ENCODE assay signal across 9 cellular contexts in the genomic region with DNA sequence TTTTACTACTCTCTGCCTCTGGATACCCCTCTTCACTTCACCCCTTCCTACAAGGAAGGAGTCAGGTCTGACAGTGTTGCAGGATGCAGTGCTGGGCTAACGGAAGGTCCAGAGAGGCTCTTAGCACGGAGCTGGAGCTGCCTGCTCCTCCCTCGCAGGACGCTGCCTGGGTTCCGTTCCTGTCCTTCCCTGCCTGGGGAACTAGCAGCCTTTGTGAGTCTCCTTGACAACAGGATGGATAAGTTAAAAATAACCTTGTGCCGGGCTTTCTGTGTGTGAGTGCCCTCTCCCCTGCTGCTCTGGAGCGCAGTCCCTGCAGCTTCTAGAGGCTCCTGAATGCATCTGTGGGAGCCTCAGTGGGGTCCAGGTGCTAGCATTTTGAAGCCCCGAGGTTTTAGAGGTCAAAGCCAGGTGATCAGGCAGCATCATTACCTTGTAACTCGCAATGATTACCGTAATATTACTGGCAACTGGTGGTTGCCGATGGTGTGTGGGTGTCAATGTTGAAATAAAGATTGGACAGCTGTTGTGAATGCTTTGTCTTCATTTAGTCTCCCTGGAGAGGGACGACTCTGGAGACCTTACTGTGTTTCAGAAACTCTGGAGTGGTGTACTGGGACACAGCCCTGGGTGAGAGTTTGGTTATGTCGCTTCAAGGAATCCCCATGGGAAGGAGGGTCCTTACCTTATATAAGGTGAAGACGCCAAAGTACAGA. TPM values are rescaled to one million over a fixed set of nuclear protein-coding genes. Genes with fewer than 3 reads are reported as not detected.
A peak's percentile ranks its signal among the peaks of the same experiment; 100 is the strongest.
DNase-seq lines count a peak whose midpoint lies in the region; ATAC-seq and TF ChIP-seq lines count a peak whose summit lies in the region.
"Had no signal": no experiment of that assay in that cellular context is flagged by ENCODE, and none has a peak within 500 bp of the region (broad histone marks: within the 10 kb centered on the region; RNA-seq: fewer than 3 reads in every experiment).

No MANE protein-coding gene starts in this region.

- no peak for TF ChIP-seq EP300 in stomach (IDR thresholded peaks at IDR 0.05)

- no peak overlapping the region for H3K9ac ChIP-seq in GM23248

- H3K9me3 ChIP-seq in body of pancreas (no peaks in the 10 kb centered on the region), stomach (no peaks in the 10 kb centered on the region), GM23248 (ENCODE audit: low read depth) (no peaks in the 10 kb centered on the region)

- intact Hi-C loops in body of pancreas (cut with DNase I) (no loop called here), stomach (cut with DNase I; ENCODE audit: low total_unique reads) (no loop called here)

- H3F3A ChIP-seq in GM23248 (ENCODE audit: insufficient read depth) = no peaks in the 10 kb centered on the region

- no peaks in the 10 kb centered on the region for H4K20me1 ChIP-seq in GM23248 (ENCODE audit: insufficient read depth)

- TF ChIP-seq POLR2A in body of pancreas (IDR thresholded peaks at IDR 0.05) (no peak), stomach (IDR thresholded peaks at IDR 0.05) (no peak)

- H2AFZ ChIP-seq in GM23248 = no peak overlapping the region

- no peak overlapping the region for H3K4me2 ChIP-seq in GM23248 (ENCODE audit: unreplicated experiment)

- no peaks in the 10 kb centered on the region for H3K27me3 ChIP-seq in body of pancreas
- no peaks in the 10 kb centered on the region for H3K27me3 ChIP-seq in layer of hippocampus (ENCODE audit: control insufficient read depth, insufficient read depth, low read length)
- no peaks in the 10 kb centered on the region for H3K27me3 ChIP-seq in stomach
- no peaks in the 10 kb centered on the region for H3K27me3 ChIP-seq in GM23248 (replicated peaks; ENCODE audit: insufficient read depth)

- no peak for TF ChIP-seq CTCF in body of pancreas (IDR thresholded peaks at IDR 0.05)
- no peak for TF ChIP-seq CTCF in stomach (IDR thresholded peaks at IDR 0.05)

- no peaks in the 10 kb centered on the region for H3K9me2 ChIP-seq in GM23248 (ENCODE audit: insufficient read depth)

- H3K79me2 ChIP-seq in GM23248 (ENCODE audit: insufficient read depth) = peaks cover 49% of the 10 kb centered on the region

- H3K27ac ChIP-seq in body of pancreas (no peak overlapping the region), layer of hippocampus (ENCODE audit: low read depth, low read length) (peak overlapping the region; percentile 44), stomach (peak overlapping the region in 4 of 5 donors; percentile 12 to 66 (median 35)), GM23248 (no peak overlapping the region)

- in situ Hi-C loops in GM23248 (cut with MboI) = no loop called here

- WGBS in body of pancreas, 2 donors = 75 to 80% methylated on average over 13 to 14 of the region's 14 CpGs
- WGBS in stomach, 5 donors = 61 to 81% (median 77%) methylated on average over 14 of the region's 14 CpGs
- WGBS in GM23248 (ENCODE audit: low coverage in 1 of 2, low lambda C conversion rate in 2 of 2, missing lambda C conversion rate in 2 of 2), 2 experiments = 87% methylated on average over 14 of the region's 14 CpGs

- ATAC-seq in body of pancreas = peak; percentile 41
- ATAC-seq in GM21576 (IDR thresholded peaks at IDR 0.05; ENCODE audit: unreplicated experiment) = no peak

- H3K4me3 ChIP-seq in body of pancreas = no peak overlapping the region
- no peak overlapping the region for H3K4me3 ChIP-seq in stomach
- H3K4me3 ChIP-seq in GM23248 = no peak overlapping the region

- H3K4me1 ChIP-seq in body of pancreas = peaks cover 6% of the 10 kb centered on the region
- H3K4me1 ChIP-seq in stomach = peaks cover 12 to 77% (median 54%) of the 10 kb centered on the region in 4 donors
- peaks cover 10% of the 10 kb centered on the region; the same call in 1 of the 2 replicates for H3K4me1 ChIP-seq in GM23248 (ENCODE audit: insufficient read depth)

- peak; percentile 20 for DNase-seq in NCI-H1694 (lab: John Stamatoyannopoulos, UW)
- peak in 2 of 4 donors; percentile 23 to 30 for DNase-seq in body of pancreas
- DNase-seq in stomach = no peak
- no peak for DNase-seq in SKM-1 treated with dmso at 0.1 percent for 144 hours (lab: John Stamatoyannopoulos, UW; ENCODE audit: unreplicated experiment)
- DNase-seq in GM23248 = no peak
- DNase-seq: RPMI8226; stimulated activated naive CD4-positive, alpha-beta T cell treated with Interleukin-2 at 50 U/mL for 16 hours had no signal

- H3K36me3 ChIP-seq in body of pancreas (replicated peaks in 1 of 2; ENCODE audit: insufficient read depth in 1 of 2, low read depth in 2 of 2) (no peaks in the 10 kb centered on the region), stomach (peaks cover 13 to 30% (median 27%) of the 10 kb centered on the region in 4 donors), GM23248 (ENCODE audit: low read depth) (no peaks in the 10 kb centered on the region)

RNA-seq across cellular contexts. Expression of a gene that starts 44.4 kb away (rescaled TPM):
- total RNA-seq in body of pancreas = 10 to 100 TPM; 10.2 to 13.5 TPM
- total RNA-seq in stomach = 10 to 100 TPM; 11.3 to 88.1 (median 47.9) TPM
- polyA plus RNA-seq in stomach = 1 to 10 TPM; 2.1 to 8.0 (median 5.4) TPM
- total RNA-seq in GM23248 (2014; rRNA removed; shearing (Covaris generic)) = 31.6 and 37.1 TPM in 2 replicates
- 29.4 and 32.1 TPM in 2 replicates for polyA plus RNA-seq in GM23248 (2016; fragmentation: Nextera tagmentation; extraction: Ambion mirVana)

RNA-seq across cellular contexts. Expression of a gene that starts 51.5 kb away (rescaled TPM):
- total RNA-seq in body of pancreas = 10 to 100 TPM; 22.8 to 32.0 TPM
- 10 to 100 TPM in 3 of 5 donors, 1 to 10 TPM in 1, under 1 TPM in 1; 0.87 to 77.5 (median 21.4) TPM for total RNA-seq in stomach
- 10 to 100 TPM; 77.9 to 82.3 (median 78.2) TPM for polyA plus RNA-seq in stomach
- total RNA-seq in GM23248 (2014; rRNA removed; shearing (Covaris generic)) = 116 and 117 TPM in 2 replicates
- 84.8 and 88.1 TPM in 2 replicates for polyA plus RNA-seq in GM23248 (2016; fragmentation: Nextera tagmentation; extraction: Ambion mirVana)

RNA-seq across cellular contexts. Expression of a gene that starts 58.4 kb away (rescaled TPM):
- total RNA-seq in body of pancreas (10 to 100 TPM; 24.7 to 48.0 TPM), stomach (100 to 1,000 TPM in 1 of 5 donors, 10 to 100 TPM in 4; 30.9 to 100 (median 46.7) TPM)
- polyA plus RNA-seq in stomach (100 to 1,000 TPM in 2 of 3 donors, 10 to 100 TPM in 1; 80.4 to 166 (median 151) TPM), GM23248 (2016; fragmentation: Nextera tagmentation; extraction: Ambion mirVana) (233 and 249 TPM in 2 replicates)
- total RNA-seq in GM23248 (2014; rRNA removed; shearing (Covaris generic)) = 171 and 174 TPM in 2 replicates

Comparison
In these comparisons a context has a peak if more than half of its experiments do, and no peak if none do; other contexts are left out.
1. H3K27ac ChIP-seq: peak in layer of hippocampus (single experiment) and stomach (4 of 5); none in body of pancreas (0 of 4) and GM23248 (single experiment).